Comparison of ENCODE assay signal across 1 cellular context in genomic region chr12:121929545-121929944, GRCh38. TPM values are rescaled to one million over a fixed set of nuclear protein-coding genes. Genes with fewer than 3 reads are reported as not detected.
"Had no signal": no experiment of that assay in that cellular context is flagged by ENCODE, and none has a peak within 500 bp of the region (broad histone marks: within the 10 kb centered on the region; RNA-seq: fewer than 3 reads in every experiment).

No MANE protein-coding gene starts in this region.

RNA-seq across cellular contexts. Expression of gene CFAP251, which starts 11.2 kb away (rescaled TPM):
- polyA plus RNA-seq: naive thymus-derived CD4-positive, alpha-beta T cell had no signal
